ENCODE assay signal across 31 cellular contexts in the genomic region with DNA sequence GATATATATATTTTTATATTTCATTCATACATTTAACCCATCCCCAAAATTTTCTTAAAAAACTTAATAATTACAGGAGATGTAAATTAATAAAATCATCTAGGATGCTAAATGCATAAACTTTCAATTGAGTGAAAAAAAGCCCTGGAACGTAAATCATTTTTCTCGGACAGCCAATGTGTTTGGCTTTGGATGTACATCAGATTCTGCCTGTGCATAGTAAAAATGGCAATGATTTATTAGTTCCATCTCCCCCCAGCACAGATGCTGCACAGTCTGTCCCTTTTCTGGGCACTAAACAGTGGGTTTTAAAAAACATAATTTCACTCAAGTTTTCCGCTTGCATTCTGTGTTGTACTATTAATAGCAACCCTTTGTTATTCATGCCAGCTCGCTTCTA. TPM values are rescaled to one million over a fixed set of nuclear protein-coding genes. Genes with fewer than 3 reads are reported as not detected.
"Had no signal": no experiment of that assay in that cellular context is flagged by ENCODE, and none has a peak within 500 bp of the region (broad histone marks: within the 10 kb centered on the region; RNA-seq: fewer than 3 reads in every experiment).

No MANE protein-coding gene starts in this region.

- H3K9me3 ChIP-seq: breast epithelium, Peyer's patch, SJSA1, SK-N-SH had no signal

- H3K4me3 ChIP-seq: breast epithelium, Peyer's patch, SJSA1 had no signal

- ATAC-seq: activated CD8-positive, alpha-beta T cell treated with anti-CD3 and anti-CD28 coated beads for 36 hours; activated T-cell treated with anti-CD3 and anti-CD28 coated beads, Interleukin-2, amount 50 U/mL, for 72 hours; activated T-helper 17 cell treated with anti-CD3 and anti-CD28 coated beads, Interleukin-2, amount 50 U/mL, for 72 hours; PC-3 had no signal

- DNase-seq: activated CD4-positive, alpha-beta T cell treated with anti-CD3 and anti-CD28 coated beads, Interleukin-2, amount 10 ng/mL, durations not matched to agents 24 days and 14 days; activated CD4-positive, alpha-beta T cell treated with anti-CD3 and anti-CD28 coated beads, Interleukin-2, amount 50 U/mL, for 4 hours; activated CD8-positive, alpha-beta T cell treated with anti-CD3 and anti-CD28 coated beads for 36 hours; activated effector memory CD4-positive, alpha-beta T cell treated with anti-CD3 and anti-CD28 coated beads, Interleukin-2, amount 50 U/mL, for 16 hours; activated naive CD4-positive, alpha-beta T cell; activated naive CD4-positive, alpha-beta T cell treated with anti-CD3 and anti-CD28 coated beads, Interleukin-2, amount 50 U/mL, for 16 hours; activated naive CD8-positive, alpha-beta T cell treated with anti-CD3 and anti-CD28 coated beads for 36 hours; activated T-cell treated with anti-CD3 and anti-CD28 coated beads, Interleukin-2, amount 50 U/mL, for 1 hour; activated T-cell treated with anti-CD3 and anti-CD28 coated beads, Interleukin-2, amount 50 U/mL, for 72 hours; amniotic stem cell; aorta; cerebellar nuclear complex; MM.1S; MV-4-11; NCI-H1092 treated with DMSO at 0.1 percent for 48 hours; NCI-H146; NCI-H1930; NCI-H2081 treated with DMSO at 0.1 percent for 48 hours; NCI-H226; NCI-H510A; NCI-H526; NCI-H748 treated with DMSO at 0.1 percent for 48 hours; NK-92 treated with Interleukin-12 subunit alpha and Interleukin-12 subunit beta, amount 100 ng/mL, for 24 hours; PC-3; Peyer's patch; RPMI8226; SHP77 treated with DMSO at 0.1 percent for 48 hours; SK-N-SH had no signal

- H3K4me1 ChIP-seq: breast epithelium, Peyer's patch had no signal

- H3K36me3 ChIP-seq: breast epithelium, Peyer's patch, SJSA1 had no signal

RNA-seq across cellular contexts. Expression of a gene that starts 42.4 kb away (rescaled TPM):
- total RNA-seq: PC-3 had no signal
